In the genomic region with DNA sequence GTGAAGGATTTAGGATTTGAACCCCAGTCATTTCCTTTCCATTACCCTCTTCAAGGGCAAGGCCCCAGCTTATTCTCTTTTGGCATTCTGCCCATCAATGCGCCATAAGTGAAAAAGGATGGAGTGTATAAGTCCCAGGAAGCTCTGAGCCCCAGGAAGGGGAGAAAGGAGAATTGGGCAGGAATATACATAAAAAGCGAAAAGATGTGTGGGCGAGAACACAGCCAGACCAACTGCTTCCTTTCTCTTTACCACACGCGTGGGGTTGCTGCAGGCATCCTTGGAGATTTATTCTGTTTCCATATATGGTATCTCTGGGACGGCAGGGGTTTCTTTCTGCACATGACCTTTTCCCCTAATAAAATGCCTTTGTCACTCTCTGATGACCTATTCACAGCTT, we compare ENCODE assay signal across 16 cellular contexts.
"Had no signal": no experiment of that assay in that cellular context is flagged by ENCODE, and none has a peak within 500 bp of the region (broad histone marks: within the 10 kb centered on the region; RNA-seq: fewer than 3 reads in every experiment).

No MANE protein-coding gene starts in this region.

- H3K27me3 Mint-ChIP-seq: activated B cell treated with CpG ODN at 0.5 μM for 24 hours; activated naive CD8-positive, alpha-beta T cell treated with anti-CD3 and anti-CD28 coated beads, Interleukin-2, amount 10 ng/mL, durations not matched to agents 7 days and 5 days; central memory CD8-positive, alpha-beta T cell had no signal

- H3K27ac ChIP-seq: brain microvascular endothelial cell, coronary artery, esophagus muscularis mucosa, hepatocyte, left ventricle myocardium inferior had no signal

- H3K4me3 ChIP-seq: coronary artery, esophagus muscularis mucosa, hepatocyte, left ventricle myocardium inferior, mucosa of descending colon had no signal

- H3K27ac Mint-ChIP-seq: activated B cell treated with CpG ODN at 0.5 μM for 24 hours; activated naive CD8-positive, alpha-beta T cell treated with anti-CD3 and anti-CD28 coated beads, Interleukin-2, amount 10 ng/mL, durations not matched to agents 7 days and 5 days; activated T-helper 1 cell treated with anti-CD3 and anti-CD28 coated beads, Interleukin-12 subunit alpha, Interleukin-12 subunit beta, Interleukin-2, Interleukin-4 antibody, amounts not matched to agents 30 ng/mL and 10 ng/mL and 1 ng/mL, durations not matched to agents 14 hours and 24 hours and 36 hours; stimulated activated effector memory CD8-positive, alpha-beta T cell treated with anti-CD3 and anti-CD28 coated beads, Interleukin-12 subunit alpha, Interleukin-12 subunit beta, amount 100 ng/mL, for 72 hours had no signal

- H3K9me3 Mint-ChIP-seq: central memory CD8-positive, alpha-beta T cell; stimulated activated effector memory CD8-positive, alpha-beta T cell treated with anti-CD3 and anti-CD28 coated beads, Interleukin-12 subunit alpha, Interleukin-12 subunit beta, amount 100 ng/mL, for 72 hours had no signal

- H3K9me3 ChIP-seq: esophagus muscularis mucosa, mucosa of descending colon, neutrophil had no signal

- H3K4me1 Mint-ChIP-seq: activated B cell treated with CpG ODN at 0.5 μM for 24 hours; central memory CD8-positive, alpha-beta T cell; stimulated activated effector memory CD8-positive, alpha-beta T cell treated with anti-CD3 and anti-CD28 coated beads, Interleukin-12 subunit alpha, Interleukin-12 subunit beta, amount 100 ng/mL, for 72 hours had no signal

- H3K36me3 Mint-ChIP-seq: activated naive CD8-positive, alpha-beta T cell treated with anti-CD3 and anti-CD28 coated beads, Interleukin-2, amount 10 ng/mL, durations not matched to agents 7 days and 5 days; stimulated activated effector memory CD8-positive, alpha-beta T cell treated with anti-CD3 and anti-CD28 coated beads, Interleukin-12 subunit alpha, Interleukin-12 subunit beta, amount 100 ng/mL, for 72 hours had no signal

- H3K27me3 ChIP-seq: brain microvascular endothelial cell, esophagus muscularis mucosa, hepatocyte, neutrophil had no signal

- DNase-seq: activated B cell treated with CpG ODN at 0.5 μM for 24 hours; activated CD4-positive, alpha-beta T cell treated with anti-CD3 and anti-CD28 coated beads for 48 hours; activated naive CD4-positive, alpha-beta T cell; activated naive CD8-positive, alpha-beta T cell treated with anti-CD3 and anti-CD28 coated beads, Interleukin-2, amount 10 ng/mL, durations not matched to agents 7 days and 5 days; brain microvascular endothelial cell; left ventricle myocardium inferior; mucosa of descending colon; naive thymus-derived CD4-positive, alpha-beta T cell; retina had no signal

- H3K4me1 ChIP-seq: esophagus muscularis mucosa, left ventricle myocardium inferior had no signal

- H3K36me3 ChIP-seq: brain microvascular endothelial cell, esophagus muscularis mucosa, left ventricle myocardium inferior, neutrophil had no signal

- H3K4me3 Mint-ChIP-seq: activated B cell treated with CpG ODN at 0.5 μM for 24 hours; activated naive CD8-positive, alpha-beta T cell treated with anti-CD3 and anti-CD28 coated beads, Interleukin-2, amount 10 ng/mL, durations not matched to agents 7 days and 5 days; activated T-helper 1 cell treated with anti-CD3 and anti-CD28 coated beads, Interleukin-12 subunit alpha, Interleukin-12 subunit beta, Interleukin-2, Interleukin-4 antibody, amounts not matched to agents 30 ng/mL and 10 ng/mL and 1 ng/mL, durations not matched to agents 14 hours and 24 hours and 36 hours; central memory CD8-positive, alpha-beta T cell; naive thymus-derived CD4-positive, alpha-beta T cell; stimulated activated effector memory CD8-positive, alpha-beta T cell treated with anti-CD3 and anti-CD28 coated beads, Interleukin-12 subunit alpha, Interleukin-12 subunit beta, amount 100 ng/mL, for 72 hours had no signal

- ATAC-seq: mucosa of descending colon; naive thymus-derived CD4-positive, alpha-beta T cell; stimulated activated effector memory CD8-positive, alpha-beta T cell treated with anti-CD3 and anti-CD28 coated beads, Interleukin-12 subunit alpha, Interleukin-12 subunit beta, amount 100 ng/mL, for 72 hours had no signal
